ENCODE assay signal across 23 cellular contexts in genomic region chr2:48540237-48540935, GRCh38. TPM values are rescaled to one million over a fixed set of nuclear protein-coding genes. Genes with fewer than 3 reads are reported as not detected.
DNase-seq lines count a peak whose midpoint lies in the region; ATAC-seq and TF ChIP-seq lines count a peak whose summit lies in the region.
"Had no signal": no experiment of that assay in that cellular context is flagged by ENCODE, and none has a peak within 500 bp of the region (broad histone marks: within the 10 kb centered on the region; RNA-seq: fewer than 3 reads in every experiment).

No MANE protein-coding gene starts in this region.

- H2BK15ac ChIP-seq in mesendoderm (replicated peaks; ENCODE audit: low read depth), result no peak overlapping the region

- H3K27ac ChIP-seq in Karpas-422 (ENCODE audit: low read length) (no peak overlapping the region), esophagus muscularis mucosa (replicated peaks in 1 of 4) (peak overlapping the region; percentile 30 to 83 (median 58)), mesendoderm (ENCODE audit: low read depth, low read length) (no peak overlapping the region), neural progenitor cell (no peak overlapping the region)
- H3K27ac ChIP-seq: BLaER1, HL-60 had no signal

- H3K27me3 ChIP-seq in Karpas-422 (ENCODE audit: low read length) (no peaks in the 10 kb centered on the region), esophagus muscularis mucosa (no peaks in the 10 kb centered on the region), mesendoderm (ENCODE audit: insufficient read depth, low read length, poor library complexity) (no peaks in the 10 kb centered on the region), neural progenitor cell (no peaks in the 10 kb centered on the region)
- H3K27me3 ChIP-seq: BLaER1 had no signal

- TF ChIP-seq CTCF in esophagus muscularis mucosa (IDR thresholded peaks at IDR 0.05), result no peak
- no peak for TF ChIP-seq CTCF in neural progenitor cell (IDR thresholded peaks at IDR 0.05)

- TF ChIP-seq POLR2A in esophagus muscularis mucosa (IDR thresholded peaks at IDR 0.05; ENCODE audit: low read depth), result no peak

- H3K23ac ChIP-seq in mesendoderm (ENCODE audit: low read length), result no peak overlapping the region

- peaks cover 3% of the 10 kb centered on the region for H3F3A ChIP-seq in neural progenitor cell (ENCODE audit: low read depth)

- no peak overlapping the region for H3K27ac Mint-ChIP-seq in neural progenitor cell
- H3K27ac Mint-ChIP-seq: CD4-positive, CD25-positive, alpha-beta regulatory T cell had no signal

- peaks cover 13% of the 10 kb centered on the region for H3K36me3 Mint-ChIP-seq in neural progenitor cell
- H3K36me3 Mint-ChIP-seq: CD4-positive, CD25-positive, alpha-beta regulatory T cell had no signal

- 73% methylated on average over 5 of the region's 7 CpGs for WGBS in esophagus muscularis mucosa
- no CpG with 5 or more reads among the region's 7 CpGs for WGBS in mesendoderm (ENCODE audit: extremely low coverage, insufficient coverage, low lambda C conversion rate)

- H3K36me3 ChIP-seq in Karpas-422 (ENCODE audit: insufficient read depth, low read length) (no peaks in the 10 kb centered on the region), esophagus muscularis mucosa (peaks cover 0 to 17% (median 6%) of the 10 kb centered on the region in 4 donors), mesendoderm (ENCODE audit: control insufficient read depth, insufficient read depth, low read length) (no peaks in the 10 kb centered on the region), neural progenitor cell (no peaks in the 10 kb centered on the region)
- H3K36me3 ChIP-seq: BLaER1 had no signal

- no peak overlapping the region for H3K4ac ChIP-seq in mesendoderm (ENCODE audit: low read depth, low read length)

- H3K27me3 Mint-ChIP-seq in neural progenitor cell (ENCODE audit: insufficient read depth, low read depth), result peaks cover 2% of the 10 kb centered on the region
- H3K27me3 Mint-ChIP-seq: CD4-positive, CD25-positive, alpha-beta regulatory T cell had no signal

- no peaks in the 10 kb centered on the region for H3K79me1 ChIP-seq in mesendoderm (ENCODE audit: low read length)

- H4K20me1 ChIP-seq in Karpas-422 (ENCODE audit: insufficient read depth, low read depth, low read length) (no peaks in the 10 kb centered on the region), neural progenitor cell (ENCODE audit: low read depth) (peaks cover 45% of the 10 kb centered on the region)
- H4K20me1 ChIP-seq: BLaER1 had no signal

- peak; percentile 84 for DNase-seq in ELF-1 (ENCODE audit: low read depth, low spot score)
- peak; percentile 36 for DNase-seq in Karpas-422
- no peak for DNase-seq in esophagus muscularis mucosa (ENCODE audit: extremely low spot score)
- DNase-seq in mesendoderm, result peak; percentile 87
- no peak for DNase-seq in activated naive CD4-positive, alpha-beta T cell treated with Interleukin-2 at 50 U/mL for 16 hours
- no peak for DNase-seq in neural progenitor cell (ENCODE audit: low spot score)
- DNase-seq: CD4-positive, CD25-positive, alpha-beta regulatory T cell; DMS153; DND-41; NCI-H1048; NCI-H1417; NCI-H1694 treated with DMSO at 0.1 percent for 48 hours; NCI-H2081; NCI-H2227 treated with DMSO at 0.1 percent for 48 hours; NCI-H69; SIG-M5; SK-N-SH had no signal

- intact Hi-C loops in esophagus muscularis mucosa (cut with DNase I), result no loop called here

- no peaks in the 10 kb centered on the region for H3K79me2 ChIP-seq in Karpas-422 (ENCODE audit: low read length)
- no peaks in the 10 kb centered on the region for H3K79me2 ChIP-seq in mesendoderm (ENCODE audit: control insufficient read depth, insufficient read depth, low read length)
- peaks cover 73% of the 10 kb centered on the region for H3K79me2 ChIP-seq in neural progenitor cell (ENCODE audit: low read depth)

- no peak for TF ChIP-seq EP300 in esophagus muscularis mucosa (IDR thresholded peaks at IDR 0.05)

- no peak overlapping the region for H2BK120ac ChIP-seq in mesendoderm (ENCODE audit: low read depth, low read length)

- H3K4me1 ChIP-seq in Karpas-422 (ENCODE audit: low read length), result no peaks in the 10 kb centered on the region
- peaks cover 9 to 82% (median 74%) of the 10 kb centered on the region in 4 donors for H3K4me1 ChIP-seq in esophagus muscularis mucosa
- no peaks in the 10 kb centered on the region for H3K4me1 ChIP-seq in mesendoderm (ENCODE audit: control insufficient read depth, low read depth, low read length)
- peaks cover 4% of the 10 kb centered on the region for H3K4me1 ChIP-seq in neural progenitor cell
- H3K4me1 ChIP-seq: BLaER1 had no signal

- no peak overlapping the region for H4K5ac ChIP-seq in mesendoderm (ENCODE audit: low read length)

- no peak overlapping the region for H3K4me3 Mint-ChIP-seq in neural progenitor cell
- H3K4me3 Mint-ChIP-seq: CD4-positive, CD25-positive, alpha-beta regulatory T cell had no signal

- H3K9me3 ChIP-seq in Karpas-422 (ENCODE audit: low read length) (no peaks in the 10 kb centered on the region), esophagus muscularis mucosa (no peaks in the 10 kb centered on the region), neural progenitor cell (ENCODE audit: low read depth) (no peaks in the 10 kb centered on the region)
- H3K9me3 ChIP-seq: SK-N-SH had no signal

- H2BK5ac ChIP-seq in mesendoderm (ENCODE audit: low read length), result no peak overlapping the region

- H2AK5ac ChIP-seq in mesendoderm (ENCODE audit: low read length), result no peak overlapping the region

- peaks cover 2% of the 10 kb centered on the region for H3K9me3 Mint-ChIP-seq in neural progenitor cell
- H3K9me3 Mint-ChIP-seq: CD4-positive, CD25-positive, alpha-beta regulatory T cell had no signal

- ATAC-seq in GM21717 (IDR thresholded peaks at IDR 0.05; ENCODE audit: unreplicated experiment), result no peak
- no peak for ATAC-seq in GM18519 (IDR thresholded peaks at IDR 0.05; ENCODE audit: low FRiP score, unreplicated experiment)
- ATAC-seq: K562 had no signal

- H3K18ac ChIP-seq in mesendoderm (ENCODE audit: low read length), result no peak overlapping the region

- no peak overlapping the region for H3K4me2 ChIP-seq in Karpas-422 (ENCODE audit: low read depth, low read length, poor library complexity, severe bottlenecking)
- H3K4me2 ChIP-seq in mesendoderm (ENCODE audit: low read length), result no peak overlapping the region
- no peak overlapping the region for H3K4me2 ChIP-seq in neural progenitor cell
- H3K4me2 ChIP-seq: BLaER1, SK-N-SH had no signal

- H3K9ac ChIP-seq in Karpas-422 (ENCODE audit: low read length), result no peak overlapping the region
- H3K9ac ChIP-seq in mesendoderm (ENCODE audit: low read length), result no peak overlapping the region
- no peak overlapping the region for H3K9ac ChIP-seq in neural progenitor cell
- H3K9ac ChIP-seq: BLaER1, SK-N-SH had no signal

- H3K4me3 ChIP-seq in Karpas-422 (ENCODE audit: low read length) (no peak overlapping the region), esophagus muscularis mucosa (no peak overlapping the region), mesendoderm (ENCODE audit: low read length) (no peak overlapping the region), neural progenitor cell (no peak overlapping the region)
- H3K4me3 ChIP-seq: BLaER1, K562 had no signal

- H3K56ac ChIP-seq in mesendoderm (ENCODE audit: low read length), result no peak overlapping the region

- no peak overlapping the region for H2AFZ ChIP-seq in Karpas-422 (ENCODE audit: low read length)
- H2AFZ ChIP-seq in neural progenitor cell (replicated peaks), result no peak overlapping the region

- no peaks in the 10 kb centered on the region for H3K9me2 ChIP-seq in Karpas-422 (replicated peaks; ENCODE audit: insufficient read depth, low read length)
- H3K9me2 ChIP-seq: SK-N-SH had no signal

- H3K4me1 Mint-ChIP-seq in neural progenitor cell, result no peaks in the 10 kb centered on the region
- H3K4me1 Mint-ChIP-seq: CD4-positive, CD25-positive, alpha-beta regulatory T cell had no signal

- H4K8ac ChIP-seq in mesendoderm (ENCODE audit: low read depth, low read length), result no peak overlapping the region

RNA-seq across cellular contexts. Expression of gene STON1, which starts 10.4 kb away (rescaled TPM):
- total RNA-seq in Karpas-422 (2014; rRNA removed; shearing (Covaris generic); ENCODE audit: low replicate concordance), result 0.63 and 2.8 TPM in 2 replicates
- total RNA-seq in esophagus muscularis mucosa (100 to 1,000 TPM; 135 to 198 (median 168) TPM), neural progenitor cell (ENCODE audit: low replicate concordance) (36.7 and 51.7 TPM in 2 replicates)
- 1.1 TPM for polyA plus RNA-seq in mesendoderm (2013, experiment 1 of 2)
- polyA plus RNA-seq in mesendoderm (2013, experiment 2 of 2), result 1.1 TPM
- total RNA-seq: HT-29 had no signal

Comparison
In these comparisons a context has a peak if more than half of its experiments do, and no peak if none do; other contexts are left out.
1. DNase-seq: peak in ELF-1 (single experiment), Karpas-422 (single experiment) and mesendoderm (single experiment); none in esophagus muscularis mucosa (single experiment), activated naive CD4-positive, alpha-beta T cell treated with Interleukin-2 at 50 U/mL for 16 hours (single experiment) and neural progenitor cell (single experiment).
2. H3K27ac ChIP-seq: peak in esophagus muscularis mucosa (4 of 4); none in Karpas-422 (single experiment), mesendoderm (single experiment) and neural progenitor cell (single experiment).